ENCODE assay signal across 19 cellular contexts in genomic region chr2:127169066-127169660, GRCh38. TPM values are rescaled to one million over a fixed set of nuclear protein-coding genes. Genes with fewer than 3 reads are reported as not detected.
DNase-seq lines count a peak whose midpoint lies in the region; ATAC-seq, FAIRE-seq and TF ChIP-seq lines count a peak whose summit lies in the region.
"Had no signal": no experiment of that assay in that cellular context is flagged by ENCODE, and none has a peak within 500 bp of the region (broad histone marks: within the 10 kb centered on the region; RNA-seq: fewer than 3 reads in every experiment).

No MANE protein-coding gene starts in this region.

- no peak for TF ChIP-seq EP300 in HepG2 (IDR thresholded peaks at IDR 0.05; ENCODE audit: low read depth in 2 of 2, low read length in 2 of 2)
- TF ChIP-seq EP300 in HepG2 (CRISPR knock-in tag; IDR thresholded peaks at IDR 0.05; ENCODE audit: borderline replicate concordance): no peak
- TF ChIP-seq EP300 in H1 (IDR thresholded peaks at IDR 0.05; ENCODE audit: borderline replicate concordance in 1 of 2, low read depth in 2 of 2, low read length in 2 of 2): no peak

- CTCF ChIA-PET in HepG2 (lab: Yijun Ruan, JAX; ENCODE audit: low intra/inter-chr PET ratio, low total read pairs) (no interaction called here), H1 (lab: Charles Lee; ENCODE audit: partially characterized antibody) (interaction anchor here (0.7 to 2.1 kb wide), 7 partner anchors 10 to 101 kb away, joined by 3 to 8 read pairs (median 3); no protein-coding TSS in a partner anchor)
- CTCF ChIA-PET in CD4-positive, alpha-beta T cell (lab: Charles Lee): no interaction called here

- DNase-seq in HepG2 (ENCODE audit: low spot score): no peak
- no peak for DNase-seq in right lobe of liver
- DNase-seq in H1 (ENCODE audit: low read depth in 1 of 2, low spot score in 2 of 2): peak in 1 of 2 experiments; percentile 23
- peak; percentile 3 for DNase-seq in progenitor cell of endocrine pancreas (ENCODE audit: low spot score, unreplicated experiment)
- peak; percentile 22 to 32 for DNase-seq in vagina (ENCODE audit: extremely low spot score in 2 of 2)
- no peak for DNase-seq in CD4-positive, alpha-beta T cell
- DNase-seq in NCI-H128 (lab: John Stamatoyannopoulos, UW; ENCODE audit: unreplicated experiment): no peak
- DNase-seq: BE2C, COR-L47, DND-41, GDM1, HCEC 1CT, HFFc6 had no signal

- no peak overlapping the region for H3K23ac ChIP-seq in H1 (ENCODE audit: insufficient read length)

- H3K18ac ChIP-seq in H1 (ENCODE audit: extremely low read depth, low read length): no peak overlapping the region

- intact Hi-C loops in HepG2 (cut with micrococcal nuclease; ENCODE audit: unreplicated experiment): no loop called here
- intact Hi-C loops in right lobe of liver (cut with DNase I): no loop called here
- intact Hi-C loops in vagina (cut with DNase I): no loop called here
- intact Hi-C loops in CD4-positive, alpha-beta T cell (cut with DNase I, micrococcal nuclease): no loop called here

- POLR2A ChIA-PET in HepG2 (lab: Yijun Ruan, JAX) (no interaction called here), H1 (lab: Charles Lee; ENCODE audit: partially characterized antibody) (interaction anchor here (0.6 kb wide), 1 partner anchor 139 kb away, joined by 3 read pairs; no protein-coding TSS in a partner anchor)
- POLR2A ChIA-PET in CD4-positive, alpha-beta T cell (lab: Charles Lee): no interaction called here

- H3K23me2 ChIP-seq in H1 (ENCODE audit: low read depth, low read length): no peaks in the 10 kb centered on the region

- TF ChIP-seq POLR2A in HepG2 (IDR thresholded peaks at IDR 0.05; ENCODE audit: insufficient read depth in 1 of 2, low read depth in 2 of 2, low read length in 2 of 2) (no peak), right lobe of liver (IDR thresholded peaks at IDR 0.05) (no peak), H1 (IDR thresholded peaks at IDR 0.05; ENCODE audit: control extremely low read depth in 1 of 2, low read depth in 2 of 2, low read length in 2 of 2) (no peak), vagina (IDR thresholded peaks at IDR 0.05) (no peak)

- H4K5ac ChIP-seq in H1 (ENCODE audit: insufficient read length, low read depth, low read length): no peak overlapping the region

- 80% methylated on average over 15 of the region's 15 CpGs for WGBS in HepG2 (ENCODE audit: low lambda C conversion rate)
- WGBS in right lobe of liver (ENCODE audit: insufficient coverage, low coverage, low lambda C conversion rate, missing lambda C conversion rate): 83% methylated on average over 15 of the region's 15 CpGs
- WGBS in H1 (ENCODE audit: extremely low coverage in 1 of 2, insufficient coverage in 1 of 2, insufficient read length in 1 of 2, insufficient replicate concordance in 2 of 2, low coverage in 1 of 2, low lambda C conversion rate in 2 of 2, missing lambda C conversion rate in 1 of 2), 2 experiments: 91% methylated on average over 15 of the region's 15 CpGs; no CpG with 5 or more reads in 1 of the 2 experiments

- H3K27me3 ChIP-seq in HepG2 (ENCODE audit: control insufficient read depth in 1 of 2, insufficient read depth in 2 of 2, low read length in 2 of 2) (peaks cover 4 to 9% of the 10 kb centered on the region in 2 experiments; a peak in 3 of 5 replicates), right lobe of liver (no peaks in the 10 kb centered on the region), H1 (replicated peaks in 1 of 4; ENCODE audit: control insufficient read depth in 3 of 4, extremely low read depth in 1 of 4, insufficient read depth in 3 of 4, low read length in 3 of 4) (no peaks in the 10 kb centered on the region), vagina (no peaks in the 10 kb centered on the region)
- H3K27me3 ChIP-seq in CD4-positive, alpha-beta T cell (ENCODE audit: control insufficient read depth, insufficient read depth, low read length): no peaks in the 10 kb centered on the region
- H3K27me3 ChIP-seq: BE2C had no signal

- no peak overlapping the region for H4K8ac ChIP-seq in H1 (ENCODE audit: extremely low read depth, insufficient read depth, low read length)

- no peak overlapping the region for H2AK5ac ChIP-seq in H1 (ENCODE audit: low read depth, low read length)

- ATAC-seq in HepG2 (no peak), right lobe of liver (no peak), GM21390 (IDR thresholded peaks at IDR 0.05; ENCODE audit: unreplicated experiment) (no peak)
- no peak for ATAC-seq in CD4-positive, alpha-beta T cell (ENCODE audit: poor library complexity)
- ATAC-seq: CD8-positive, alpha-beta T cell had no signal

- BruUV-seq in HepG2 (replicated peaks; lab: Mats Ljungman, UMichigan): no TSS peak

- H3K79me1 ChIP-seq in H1 (ENCODE audit: low read depth, low read length): no peaks in the 10 kb centered on the region

- no peak overlapping the region for H3K4me2 ChIP-seq in HepG2 (ENCODE audit: low read depth, low read length)
- H3K4me2 ChIP-seq in H1 (ENCODE audit: insufficient read depth in 1 of 2, low read depth in 2 of 2, low read length in 2 of 2): no peak overlapping the region
- H3K4me2 ChIP-seq: A549 had no signal

- no peak overlapping the region for H3K56ac ChIP-seq in H1 (replicated peaks; ENCODE audit: insufficient read length, low read depth, low read length)

- H2AFZ ChIP-seq in HepG2 (ENCODE audit: low read length) (no peak overlapping the region), H1 (ENCODE audit: low read length) (no peak overlapping the region)

- H2BK120ac ChIP-seq in H1 (replicated peaks; ENCODE audit: low read depth, low read length): no peak overlapping the region

- H3K9me3 ChIP-seq in HepG2 (ENCODE audit: low read length) (no peaks in the 10 kb centered on the region), right lobe of liver (no peaks in the 10 kb centered on the region), H1 (ENCODE audit: insufficient read depth in 2 of 2, low read depth in 1 of 2, low read length in 1 of 2) (no peaks in the 10 kb centered on the region), vagina (no peaks in the 10 kb centered on the region)
- H3K9me3 ChIP-seq in CD4-positive, alpha-beta T cell (ENCODE audit: control insufficient read depth, low read length): no peaks in the 10 kb centered on the region
- H3K9me3 ChIP-seq: A549, BE2C had no signal

- no peak overlapping the region for H2BK12ac ChIP-seq in H1 (ENCODE audit: low read depth, low read length)

- no peak overlapping the region for H2BK15ac ChIP-seq in H1 (ENCODE audit: low read length)

- H3K4me3 ChIP-seq in HepG2 (replicated peaks in 1 of 3; ENCODE audit: insufficient read depth in 1 of 3, low read depth in 2 of 3, low read length in 3 of 3): no peak overlapping the region
- no peak overlapping the region for H3K4me3 ChIP-seq in right lobe of liver
- H3K4me3 ChIP-seq in H1 (ENCODE audit: extremely low read depth in 1 of 4, insufficient read depth in 2 of 4, low read depth in 3 of 4, low read length in 4 of 4): no peak overlapping the region
- no peak overlapping the region for H3K4me3 ChIP-seq in vagina
- H3K4me3 ChIP-seq: A549 had no signal

- H3K27ac ChIP-seq in HepG2 (ENCODE audit: extremely low read length, insufficient read depth, low read length): no peak overlapping the region
- no peak overlapping the region for H3K27ac ChIP-seq in right lobe of liver
- no peak overlapping the region for H3K27ac ChIP-seq in H1 (ENCODE audit: low read depth, low read length)
- H3K27ac ChIP-seq in vagina: no peak overlapping the region
- no peak overlapping the region for H3K27ac ChIP-seq in CD4-positive, alpha-beta T cell (ENCODE audit: low read depth, low read length)
- H3K27ac ChIP-seq: C4-2B had no signal

- no peaks in the 10 kb centered on the region for H3K36me3 ChIP-seq in HepG2 (replicated peaks in 1 of 2; ENCODE audit: control insufficient read depth in 1 of 2, insufficient read depth in 2 of 2, low read length in 2 of 2)
- H3K36me3 ChIP-seq in right lobe of liver: no peaks in the 10 kb centered on the region
- no peaks in the 10 kb centered on the region for H3K36me3 ChIP-seq in H1 (ENCODE audit: control insufficient read depth in 2 of 4, insufficient read depth in 4 of 4, low read length in 3 of 4)
- H3K36me3 ChIP-seq in vagina: no peaks in the 10 kb centered on the region
- H3K36me3 ChIP-seq: BE2C had no signal

- TF ChIP-seq CTCF in HepG2 (CRISPR knock-in tag; IDR thresholded peaks at IDR 0.05) (no peak), right lobe of liver (IDR thresholded peaks at IDR 0.05) (no peak), H1 (IDR thresholded peaks at IDR 0.05; ENCODE audit: control extremely low read depth in 1 of 3, insufficient read depth in 1 of 3, low read depth in 1 of 3, low read length in 3 of 3) (no peak), progenitor cell of endocrine pancreas (IDR thresholded peaks at IDR 0.05; ENCODE audit: unreplicated experiment) (no peak), vagina (IDR thresholded peaks at IDR 0.05) (no peak)
- no peak for TF ChIP-seq CTCF in CD4-positive, alpha-beta T cell (IDR thresholded peaks at IDR 0.05)

- TF ChIP-seq RAD21 in HepG2 (CRISPR knock-in tag; IDR thresholded peaks at IDR 0.05) (no peak), H1 (IDR thresholded peaks at IDR 0.05 in 1 of 2, conservative IDR thresholded peaks at IDR 0.05 in 1 of 2; ENCODE audit: low read depth in 2 of 2, low read length in 2 of 2) (no peak)

- in situ Hi-C loops in HepG2 (cut with HindIII; ENCODE audit: extremely low pct_ligation_motif_present, low pct_unique_long_range_greater_than_20kb): no loop called here

- H3K79me2 ChIP-seq in HepG2 (ENCODE audit: insufficient read depth, low read length) (no peaks in the 10 kb centered on the region), H1 (ENCODE audit: control insufficient read depth in 1 of 2, insufficient read depth in 2 of 2, low read length in 2 of 2) (no peaks in the 10 kb centered on the region)

- H2BK5ac ChIP-seq in H1 (ENCODE audit: low read depth, low read length): no peak overlapping the region

- no peak overlapping the region for H4K91ac ChIP-seq in H1 (replicated peaks; ENCODE audit: insufficient read length, low read length)

- H3K4me1 Mint-ChIP-seq in progenitor cell of endocrine pancreas (ENCODE audit: low read depth): peaks cover 36% of the 10 kb centered on the region
- no peaks in the 10 kb centered on the region for H3K4me1 Mint-ChIP-seq in CD4-positive, alpha-beta T cell (ENCODE audit: low read depth)

- H3K4me1 ChIP-seq in HepG2 (ENCODE audit: insufficient read depth, low read length) (no peaks in the 10 kb centered on the region), right lobe of liver (peaks cover 0 to 41% (median 16%) of the 10 kb centered on the region in 4 donors), H1 (replicated peaks in 1 of 4; ENCODE audit: control insufficient read depth in 3 of 4, insufficient read depth in 4 of 4, low read length in 3 of 4) (peaks cover 0 to 5% (median 3%) of the 10 kb centered on the region in 4 experiments; a peak in 4 of 7 replicates), vagina (peaks cover 17% of the 10 kb centered on the region)
- H3K4me1 ChIP-seq: BE2C had no signal

- no peak overlapping the region for H3K4ac ChIP-seq in H1 (replicated peaks; ENCODE audit: insufficient read length, low read depth, low read length)

- no peak overlapping the region for H3K4me3 Mint-ChIP-seq in progenitor cell of endocrine pancreas (ENCODE audit: low read depth)
- H3K4me3 Mint-ChIP-seq in CD4-positive, alpha-beta T cell: no peak overlapping the region
- H3K4me3 Mint-ChIP-seq: CD8-positive, alpha-beta T cell; HFFc6 had no signal

- FAIRE-seq in HepG2 (lab: Jason Lieb, UNC) (no peak), H1 (lab: Jason Lieb, UNC) (no peak)
- FAIRE-seq: A549, GM12892 had no signal

- no peaks in the 10 kb centered on the region for H3K27me3 Mint-ChIP-seq in progenitor cell of endocrine pancreas
- H3K27me3 Mint-ChIP-seq in CD4-positive, alpha-beta T cell: no peaks in the 10 kb centered on the region

- H4K20me1 ChIP-seq in HepG2 (ENCODE audit: insufficient read depth, low read length) (no peaks in the 10 kb centered on the region), H1 (replicated peaks in 1 of 2; ENCODE audit: control insufficient read depth in 1 of 2, insufficient read depth in 2 of 2, low read length in 2 of 2) (no peaks in the 10 kb centered on the region)

- H3K9ac ChIP-seq in HepG2 (ENCODE audit: insufficient read depth, low read depth, low read length) (no peak overlapping the region), H1 (replicated peaks in 1 of 4; ENCODE audit: extremely low read depth in 1 of 4, low read depth in 3 of 4, low read length in 3 of 4) (no peak overlapping the region)

- no peak overlapping the region for H2BK20ac ChIP-seq in H1 (ENCODE audit: low read length)

- no peak overlapping the region for H3K27ac Mint-ChIP-seq in progenitor cell of endocrine pancreas
- no peak overlapping the region for H3K27ac Mint-ChIP-seq in CD4-positive, alpha-beta T cell
- H3K27ac Mint-ChIP-seq: CD8-positive, alpha-beta T cell; HFFc6 had no signal

- H3K14ac ChIP-seq in H1 (ENCODE audit: insufficient read length): no peak overlapping the region

- no peaks in the 10 kb centered on the region for H3K9me3 Mint-ChIP-seq in progenitor cell of endocrine pancreas (ENCODE audit: low read depth)
- H3K9me3 Mint-ChIP-seq in CD4-positive, alpha-beta T cell: no peaks in the 10 kb centered on the region
- H3K9me3 Mint-ChIP-seq: CD8-positive, alpha-beta T cell; HFFc6 had no signal

- H3K36me3 Mint-ChIP-seq in progenitor cell of endocrine pancreas (ENCODE audit: insufficient read depth): no peaks in the 10 kb centered on the region
- H3K36me3 Mint-ChIP-seq in CD4-positive, alpha-beta T cell (ENCODE audit: low read depth): no peaks in the 10 kb centered on the region
- H3K36me3 Mint-ChIP-seq: CD8-positive, alpha-beta T cell had no signal

RNA-seq across cellular contexts. Expression of gene CYP27C1, which starts 50.9 kb away (rescaled TPM):
- total RNA-seq in HepG2 (2016; rRNA removed; fragmentation: Illumina TruSeq; extraction: Trizol): not detected in 2 replicates
- not detected in 2 replicates for total RNA-seq in HepG2 (2016; cell fraction: cytosol; rRNA removed; fragmentation: Illumina TruSeq; extraction: Trizol; ENCODE audit: low read depth)
- total RNA-seq in HepG2 (2016; cell fraction: insoluble cytoplasmic fraction; rRNA removed; fragmentation: Illumina TruSeq; extraction: Trizol): not detected in 2 replicates
- total RNA-seq in HepG2 (2016; cell fraction: membrane; rRNA removed; fragmentation: Illumina TruSeq; extraction: Trizol): not detected in 2 replicates
- total RNA-seq in HepG2 (2016; cell fraction: nucleus; rRNA removed; fragmentation: Illumina TruSeq; extraction: Trizol): not detected in 2 replicates
- not detected in 2 replicates for polyA plus RNA-seq in HepG2 (2011; rRNA removed)
- not detected in 2 replicates for polyA plus RNA-seq in HepG2 (2011; cell fraction: cytosol; rRNA removed)
- polyA plus RNA-seq in HepG2 (2011; cell fraction: nucleus; rRNA removed): not detected in 2 replicates
- polyA plus RNA-seq in HepG2 (2012): not detected in 2 replicates
- not detected in 2 replicates for polyA plus RNA-seq in HepG2 (2016; cell fraction: cytosol; fragmentation: Illumina TruSeq; extraction: Trizol; ENCODE audit: low read depth)
- not detected in 2 replicates for polyA plus RNA-seq in HepG2 (2016; cell fraction: insoluble cytoplasmic fraction; fragmentation: Illumina TruSeq; extraction: Trizol; ENCODE audit: low read depth)
- not detected in 2 replicates for polyA plus RNA-seq in HepG2 (2016; cell fraction: membrane; fragmentation: Illumina TruSeq; extraction: Trizol; ENCODE audit: low read depth)
- not detected in 2 replicates for polyA plus RNA-seq in HepG2 (2016; cell fraction: nucleus; fragmentation: Illumina TruSeq; extraction: Trizol; ENCODE audit: insufficient read depth, low read depth)
- polyA minus RNA-seq in HepG2 (2011; rRNA and poly(A)+ RNA removed; ENCODE audit: low replicate concordance): not detected in 2 replicates
- polyA minus RNA-seq in HepG2 (2011; cell fraction: cytosol; rRNA and poly(A)+ RNA removed): not detected in 2 replicates
- not detected in 2 replicates for polyA minus RNA-seq in HepG2 (2011; cell fraction: nucleus; rRNA and poly(A)+ RNA removed)
- total RNA-seq in right lobe of liver: under 1 TPM in 1 of 6 experiments, not detected in 5; 0.05 TPM
- 2.8 and 3.2 TPM in 2 replicates for total RNA-seq in H1 (2021; fragmentation: NEBNext Ultra II Directional; extraction: Animal tissue kit (Norgen Biotek cat#: 25700))
- polyA plus RNA-seq in H1 (2011; rRNA removed): 1.3 and 1.4 TPM in 2 replicates
- polyA plus RNA-seq in H1 (2011; cell fraction: cytosol; rRNA removed): 1.8 TPM
- 3.6 TPM for polyA plus RNA-seq in H1 (2011; cell fraction: nucleus; rRNA removed)
- polyA plus RNA-seq in H1 (2012, experiment 1 of 2): 3.2 to 3.8 TPM (median 3.5 TPM) in 4 replicates
- polyA plus RNA-seq in H1 (2012, experiment 2 of 2): 1.5 TPM
- 1.5 TPM for polyA plus RNA-seq in H1 (2013, experiment 1 of 2)
- polyA plus RNA-seq in H1 (2013, experiment 2 of 2): 1.2 TPM
- 1.4 and 2.8 TPM in 2 replicates for polyA minus RNA-seq in H1 (2011; rRNA and poly(A)+ RNA removed)
- polyA minus RNA-seq in H1 (2011; cell fraction: cytosol; rRNA and poly(A)+ RNA removed): 1.1 TPM
- 1.1 TPM for polyA minus RNA-seq in H1 (2011; cell fraction: nucleus; rRNA and poly(A)+ RNA removed)
- 8.0 and 8.6 TPM in 2 replicates for total RNA-seq in progenitor cell of endocrine pancreas
- total RNA-seq in vagina: 3.2 TPM
- total RNA-seq in CD4-positive, alpha-beta T cell: not detected
- total RNA-seq: CD8-positive, alpha-beta T cell had no signal
- polyA plus RNA-seq: AG04450 had no signal

Comparison
In these comparisons a context has a peak if more than half of its experiments do, and no peak if none do; other contexts are left out.
1. DNase-seq: peak in progenitor cell of endocrine pancreas (single experiment) and vagina (2 of 2); none in HepG2 (single experiment), right lobe of liver (0 of 3), CD4-positive, alpha-beta T cell (0 of 10) and NCI-H128 (single experiment).
2. Of the 41 proteins assayed by ChIP-seq in both HepG2 and H1: peak only in HepG2: none; only in H1: KDM1A; in both: none; in neither: 39; mixed calls (peak in some experiments, not most) for 1.